ENCODE assay signal across 8 cellular contexts in genomic region chr11:19345848-19346681, GRCh38.
DNase-seq lines count a peak whose midpoint lies in the region; ATAC-seq and TF ChIP-seq lines count a peak whose summit lies in the region.

No MANE protein-coding gene starts in this region.

- peaks cover 37% of the 10 kb centered on the region for H3K27me3 ChIP-seq in BLaER1
- H3K27me3 ChIP-seq in esophagus (ENCODE audit: control insufficient read depth in 1 of 2, insufficient read depth in 2 of 2, low read length in 2 of 2): peaks cover 0 to 18% of the 10 kb centered on the region in 2 donors

- WGBS in esophagus, 2 donors: 4 to 5% methylated on average over 54 of the region's 54 CpGs

- no peaks in the 10 kb centered on the region for H3K9me3 ChIP-seq in BLaER1
- H3K9me3 ChIP-seq in esophagus (ENCODE audit: control insufficient read depth in 2 of 2, insufficient read depth in 1 of 2, low read depth in 1 of 2, low read length in 1 of 2): peaks cover 0 to 2% of the 10 kb centered on the region in 2 donors

- peaks cover 34% of the 10 kb centered on the region for H3K4me1 Mint-ChIP-seq in nephron

- no peak overlapping the region for H3K27ac Mint-ChIP-seq in nephron

- DNase-seq in NCI-H2196 (lab: John Stamatoyannopoulos, UW; ENCODE audit: unreplicated experiment): peak; percentile 24
- DNase-seq in OCI-M2 (lab: John Stamatoyannopoulos, UW; ENCODE audit: unreplicated experiment): no peak
- DNase-seq in HK-2 (ENCODE audit: unreplicated experiment): no peak

- H4K20me1 ChIP-seq in BLaER1: peaks cover 13% of the 10 kb centered on the region

- TF ChIP-seq CTCF in nephron (IDR thresholded peaks at IDR 0.05; ENCODE audit: unreplicated experiment in 3 of 3): no peak

- H3K9me3 Mint-ChIP-seq in nephron: peaks cover 2% of the 10 kb centered on the region

- H3K4me3 ChIP-seq in BLaER1 (peak overlapping the region; percentile 63), esophagus (ENCODE audit: low read depth in 1 of 2, low read length in 2 of 2) (peak overlapping the region; percentile 2 to 8)

- no peak overlapping the region for H3K27ac ChIP-seq in BLaER1
- H3K27ac ChIP-seq in esophagus (ENCODE audit: low read depth in 2 of 2, low read length in 1 of 2): no peak overlapping the region

- ATAC-seq in GM19397 (IDR thresholded peaks at IDR 0.05; ENCODE audit: unreplicated experiment) (peak; percentile 50), HG02840 (IDR thresholded peaks at IDR 0.05; ENCODE audit: low FRiP score, unreplicated experiment) (no peak)

- H3K9ac ChIP-seq in BLaER1: peak overlapping the region; percentile 17; the same call in 1 of the 2 replicates

- peak overlapping the region; percentile 96 for H3K4me2 ChIP-seq in BLaER1

- H3K4me3 Mint-ChIP-seq in nephron: peak overlapping the region; percentile 76 to 79 (median 77)

- H3K36me3 ChIP-seq in BLaER1: no peaks in the 10 kb centered on the region
- H3K36me3 ChIP-seq in esophagus (ENCODE audit: control insufficient read depth in 2 of 2, insufficient read depth in 2 of 2, low read length in 1 of 2): no peaks in the 10 kb centered on the region

- peaks cover 43% of the 10 kb centered on the region for H3K4me1 ChIP-seq in BLaER1
- H3K4me1 ChIP-seq in esophagus (ENCODE audit: control insufficient read depth in 2 of 2, insufficient read depth in 2 of 2, low read length in 1 of 2): peaks cover 7 to 10% of the 10 kb centered on the region in 2 donors

- no peaks in the 10 kb centered on the region for H3K36me3 Mint-ChIP-seq in nephron (ENCODE audit: low read depth)

- peaks cover 100% of the 10 kb centered on the region for H3K27me3 Mint-ChIP-seq in nephron (ENCODE audit: low read depth)
